In the genomic region with DNA sequence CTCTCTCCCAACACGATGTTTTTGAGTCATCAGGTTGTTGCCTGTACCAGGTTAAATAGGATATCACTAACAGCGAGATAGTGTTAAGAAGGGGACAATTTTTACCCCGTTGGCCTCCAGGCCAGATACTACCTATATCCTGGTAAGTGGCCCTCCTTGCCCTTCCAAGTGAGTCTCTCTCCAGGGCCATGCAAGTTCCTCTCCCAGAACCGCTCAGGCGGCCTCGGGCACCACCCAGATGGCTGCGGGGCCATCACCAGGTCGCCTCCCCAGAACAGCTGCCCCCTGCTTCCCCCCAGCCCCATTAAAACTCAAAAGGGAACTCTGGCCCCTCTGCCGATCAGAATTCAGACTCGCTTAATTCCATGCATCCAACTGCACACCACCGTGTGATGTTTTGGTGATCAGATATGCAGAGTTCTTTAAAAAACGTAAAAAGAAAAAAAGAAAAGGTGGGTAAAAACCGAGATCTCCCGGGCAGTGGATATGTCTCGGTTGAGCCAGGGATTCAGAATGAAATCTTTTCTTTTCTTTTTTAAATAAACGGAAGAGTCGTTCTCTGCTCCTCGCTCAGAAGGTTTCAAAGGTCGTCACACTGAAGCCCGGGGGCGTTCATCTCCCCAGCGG, we compare ENCODE assay signal across 10 cellular contexts. TPM values are rescaled to one million over a fixed set of nuclear protein-coding genes. Genes with fewer than 3 reads are reported as not detected.
A peak's percentile ranks its signal among the peaks of the same experiment; 100 is the strongest.
DNase-seq lines count a peak whose midpoint lies in the region; ATAC-seq and TF ChIP-seq lines count a peak whose summit lies in the region.
"Had no signal": no experiment of that assay in that cellular context is flagged by ENCODE, and none has a peak within 500 bp of the region (broad histone marks: within the 10 kb centered on the region; RNA-seq: fewer than 3 reads in every experiment).

No MANE protein-coding gene starts in this region.

- ATAC-seq in sciatic nerve, result no peak
- ATAC-seq in GM19395 (IDR thresholded peaks at IDR 0.05; ENCODE audit: unreplicated experiment), result no peak
- ATAC-seq in HG02623 (IDR thresholded peaks at IDR 0.05; ENCODE audit: unreplicated experiment), result no peak

- intact Hi-C loops in sciatic nerve (cut with DNase I), result no loop called here

- H3K36me3 ChIP-seq in hepatocyte (replicated peaks; ENCODE audit: insufficient read depth, low read depth), result no peaks in the 10 kb centered on the region
- H3K36me3 ChIP-seq: pancreas had no signal

- peaks cover 8% of the 10 kb centered on the region for H3K36me3 Mint-ChIP-seq in progenitor cell of endocrine pancreas (ENCODE audit: insufficient read depth)

- peaks cover 33% of the 10 kb centered on the region for H3K79me2 ChIP-seq in hepatocyte

- 14% methylated on average over 18 of the region's 22 CpGs for WGBS in hepatocyte (ENCODE audit: low lambda C conversion rate, missing lambda C conversion rate)

- peaks cover 18% of the 10 kb centered on the region for H3K4me1 ChIP-seq in hepatocyte (ENCODE audit: insufficient read depth)

- peaks cover 42% of the 10 kb centered on the region for H3K4me1 Mint-ChIP-seq in progenitor cell of endocrine pancreas (ENCODE audit: low read depth)

- no peaks in the 10 kb centered on the region for H3K9me2 ChIP-seq in hepatocyte (replicated peaks; ENCODE audit: insufficient read depth)

- H3K4me3 ChIP-seq in hepatocyte, result peak overlapping the region; percentile 84

- H3K4me3 Mint-ChIP-seq in progenitor cell of endocrine pancreas (ENCODE audit: low read depth), result peak overlapping the region; percentile 92

- peaks cover 14% of the 10 kb centered on the region for H3K27me3 ChIP-seq in hepatocyte

- H4K20me1 ChIP-seq in hepatocyte (ENCODE audit: insufficient read depth, poor library complexity, severe bottlenecking), result peaks cover 3% of the 10 kb centered on the region

- peak overlapping the region; percentile 92 for H3K27ac Mint-ChIP-seq in progenitor cell of endocrine pancreas

- H3K27me3 Mint-ChIP-seq in progenitor cell of endocrine pancreas, result no peaks in the 10 kb centered on the region

- H2AFZ ChIP-seq in hepatocyte, result peak overlapping the region; percentile 84

- DNase-seq in NCI-H146 (lab: John Stamatoyannopoulos, UW) (peak; percentile 22), NCI-H146 treated with DMSO at 0.1 percent for 48 hours (lab: John Stamatoyannopoulos, UW; ENCODE audit: unreplicated experiment) (no peak), NAMALWA (ENCODE audit: low spot score) (peak; percentile 16), hepatocyte (ENCODE audit: low spot score) (peak; percentile 42), progenitor cell of endocrine pancreas (ENCODE audit: low spot score, unreplicated experiment) (no peak), sciatic nerve (ENCODE audit: low spot score) (no peak)
- DNase-seq: activated gamma-delta T cell treated with Interleukin-2 at 50 U/mL for 16 hours had no signal

- H3K9me3 Mint-ChIP-seq in progenitor cell of endocrine pancreas (ENCODE audit: low read depth), result peaks cover 3% of the 10 kb centered on the region

- no peak for TF ChIP-seq CTCF in hepatocyte (IDR thresholded peaks at IDR 0.05; ENCODE audit: poor library complexity)
- TF ChIP-seq CTCF in progenitor cell of endocrine pancreas (IDR thresholded peaks at IDR 0.05; ENCODE audit: unreplicated experiment), result no peak

- H3K27ac ChIP-seq in hepatocyte, result peak overlapping the region; percentile 95
- H3K27ac ChIP-seq: pancreas had no signal

- peak overlapping the region; percentile 87 for H3K4me2 ChIP-seq in hepatocyte

- H3K9me3 ChIP-seq in hepatocyte (ENCODE audit: low read depth), result no peaks in the 10 kb centered on the region
- H3K9me3 ChIP-seq: pancreas had no signal

RNA-seq across cellular contexts. Expression of gene TRIM71, which starts 1.9 kb away (rescaled TPM):
- total RNA-seq in hepatocyte (11.5 and 14.5 TPM in 2 replicates), progenitor cell of endocrine pancreas (61.3 and 61.6 TPM in 2 replicates), sciatic nerve (0.40 TPM)
- 1.9 and 2.5 TPM in 2 replicates for polyA plus RNA-seq in hepatocyte

Comparison
In these comparisons a context has a peak if more than half of its experiments do, and no peak if none do; other contexts are left out.
1. DNase-seq: peak in NCI-H146 (single experiment), NAMALWA (single experiment) and hepatocyte (single experiment); none in NCI-H146 treated with DMSO at 0.1 percent for 48 hours (single experiment), progenitor cell of endocrine pancreas (single experiment) and sciatic nerve (single experiment).